In the genomic region with DNA sequence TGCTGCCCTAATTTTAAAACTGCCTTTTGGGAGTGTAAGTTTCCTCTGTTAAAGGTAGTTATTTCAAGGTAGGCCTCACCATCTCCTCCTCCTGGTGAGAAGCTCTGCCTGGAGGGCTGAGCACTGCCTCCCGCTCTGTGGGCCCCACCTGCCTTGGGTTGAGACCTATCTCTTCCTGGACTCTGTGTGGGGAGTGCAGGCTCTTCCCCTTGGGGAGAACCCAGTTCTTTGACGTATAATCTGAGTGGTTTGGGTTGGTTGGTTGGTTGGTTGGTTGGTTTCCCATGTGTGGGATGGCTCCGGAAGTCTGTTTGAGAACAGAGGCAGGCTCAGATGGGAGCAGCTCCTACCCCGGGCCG, we compare ENCODE assay signal across 1 cellular context.
TF ChIP-seq lines count a peak whose summit lies in the region.

No MANE protein-coding gene starts in this region.

TF ChIP-seq in IMR-90, 13 proteins besides CTCF, POLR2A, EP300 and RAD21:
- TF ChIP-seq, protein P1, sequence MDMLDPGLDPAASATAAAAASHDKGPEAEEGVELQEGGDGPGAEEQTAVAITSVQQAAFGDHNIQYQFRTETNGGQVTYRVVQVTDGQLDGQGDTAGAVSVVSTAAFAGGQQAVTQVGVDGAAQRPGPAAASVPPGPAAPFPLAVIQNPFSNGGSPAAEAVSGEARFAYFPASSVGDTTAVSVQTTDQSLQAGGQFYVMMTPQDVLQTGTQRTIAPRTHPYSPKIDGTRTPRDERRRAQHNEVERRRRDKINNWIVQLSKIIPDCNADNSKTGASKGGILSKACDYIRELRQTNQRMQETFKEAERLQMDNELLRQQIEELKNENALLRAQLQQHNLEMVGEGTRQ (IDR thresholded peaks at IDR 0.05; ENCODE audit: low read depth, low read length) = no peak
- TF ChIP-seq CEBPB (IDR thresholded peaks at IDR 0.05; ENCODE audit: low read depth, low read length) = no peak
- TF ChIP-seq MAZ (IDR thresholded peaks at IDR 0.05; ENCODE audit: borderline replicate concordance, low read depth, low read length) = no peak
- no peak for TF ChIP-seq SMC3 (IDR thresholded peaks at IDR 0.05; ENCODE audit: low read depth, low read length)
- TF ChIP-seq MXI1 (IDR thresholded peaks at IDR 0.05; ENCODE audit: borderline replicate concordance, low read depth, low read length) = no peak
- no peak for TF ChIP-seq MAFK (IDR thresholded peaks at IDR 0.05; ENCODE audit: low read depth, low read length)
- no peak for TF ChIP-seq RFX5 (IDR thresholded peaks at IDR 0.05; ENCODE audit: low read depth, low read length)
- no peak for TF ChIP-seq NFE2L2 (IDR thresholded peaks at IDR 0.05; ENCODE audit: low read depth, low read length)
- no peak for TF ChIP-seq BHLHE40 (IDR thresholded peaks at IDR 0.05; ENCODE audit: low read depth, low read length)
- no peak for TF ChIP-seq CHD1 (IDR thresholded peaks at IDR 0.05; ENCODE audit: low read depth, low read length)
- no peak for TF ChIP-seq RCOR1 (IDR thresholded peaks at IDR 0.05; ENCODE audit: insufficient replicate concordance, low read length)
- TF ChIP-seq FOS (IDR thresholded peaks at IDR 0.05; ENCODE audit: low read depth, low read length) = no peak
- TF ChIP-seq, protein P2, sequence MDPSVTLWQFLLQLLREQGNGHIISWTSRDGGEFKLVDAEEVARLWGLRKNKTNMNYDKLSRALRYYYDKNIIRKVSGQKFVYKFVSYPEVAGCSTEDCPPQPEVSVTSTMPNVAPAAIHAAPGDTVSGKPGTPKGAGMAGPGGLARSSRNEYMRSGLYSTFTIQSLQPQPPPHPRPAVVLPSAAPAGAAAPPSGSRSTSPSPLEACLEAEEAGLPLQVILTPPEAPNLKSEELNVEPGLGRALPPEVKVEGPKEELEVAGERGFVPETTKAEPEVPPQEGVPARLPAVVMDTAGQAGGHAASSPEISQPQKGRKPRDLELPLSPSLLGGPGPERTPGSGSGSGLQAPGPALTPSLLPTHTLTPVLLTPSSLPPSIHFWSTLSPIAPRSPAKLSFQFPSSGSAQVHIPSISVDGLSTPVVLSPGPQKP (IDR thresholded peaks at IDR 0.05; ENCODE audit: borderline replicate concordance, low read depth, low read length) = no peak
